Comparison of ENCODE assay signal across 1 cellular context in genomic region chr2:237704476-237705224, GRCh38.
TF ChIP-seq lines count a peak whose summit lies in the region.

No MANE protein-coding gene starts in this region.

TF ChIP-seq in HepG2, 621 proteins besides CTCF, POLR2A, EP300 and RAD21 (continued from another document):
- TF ChIP-seq ZBTB2 (CRISPR knock-in tag; IDR thresholded peaks at IDR 0.05; ENCODE audit: low read depth) = no peak
- TF ChIP-seq TGIF2 (CRISPR knock-in tag; IDR thresholded peaks at IDR 0.05) = no peak
- TF ChIP-seq ZNF607 (CRISPR knock-in tag; IDR thresholded peaks at IDR 0.05; ENCODE audit: borderline replicate concordance) = no peak
- TF ChIP-seq, protein P1, sequence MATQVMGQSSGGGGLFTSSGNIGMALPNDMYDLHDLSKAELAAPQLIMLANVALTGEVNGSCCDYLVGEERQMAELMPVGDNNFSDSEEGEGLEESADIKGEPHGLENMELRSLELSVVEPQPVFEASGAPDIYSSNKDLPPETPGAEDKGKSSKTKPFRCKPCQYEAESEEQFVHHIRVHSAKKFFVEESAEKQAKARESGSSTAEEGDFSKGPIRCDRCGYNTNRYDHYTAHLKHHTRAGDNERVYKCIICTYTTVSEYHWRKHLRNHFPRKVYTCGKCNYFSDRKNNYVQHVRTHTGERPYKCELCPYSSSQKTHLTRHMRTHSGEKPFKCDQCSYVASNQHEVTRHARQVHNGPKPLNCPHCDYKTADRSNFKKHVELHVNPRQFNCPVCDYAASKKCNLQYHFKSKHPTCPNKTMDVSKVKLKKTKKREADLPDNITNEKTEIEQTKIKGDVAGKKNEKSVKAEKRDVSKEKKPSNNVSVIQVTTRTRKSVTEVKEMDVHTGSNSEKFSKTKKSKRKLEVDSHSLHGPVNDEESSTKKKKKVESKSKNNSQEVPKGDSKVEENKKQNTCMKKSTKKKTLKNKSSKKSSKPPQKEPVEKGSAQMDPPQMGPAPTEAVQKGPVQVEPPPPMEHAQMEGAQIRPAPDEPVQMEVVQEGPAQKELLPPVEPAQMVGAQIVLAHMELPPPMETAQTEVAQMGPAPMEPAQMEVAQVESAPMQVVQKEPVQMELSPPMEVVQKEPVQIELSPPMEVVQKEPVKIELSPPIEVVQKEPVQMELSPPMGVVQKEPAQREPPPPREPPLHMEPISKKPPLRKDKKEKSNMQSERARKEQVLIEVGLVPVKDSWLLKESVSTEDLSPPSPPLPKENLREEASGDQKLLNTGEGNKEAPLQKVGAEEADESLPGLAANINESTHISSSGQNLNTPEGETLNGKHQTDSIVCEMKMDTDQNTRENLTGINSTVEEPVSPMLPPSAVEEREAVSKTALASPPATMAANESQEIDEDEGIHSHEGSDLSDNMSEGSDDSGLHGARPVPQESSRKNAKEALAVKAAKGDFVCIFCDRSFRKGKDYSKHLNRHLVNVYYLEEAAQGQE (IDR thresholded peaks at IDR 0.05; ENCODE audit: borderline replicate concordance in 1 of 2, low read depth in 1 of 2, low read length in 2 of 2) = no peak
- TF ChIP-seq EZH2 (conservative IDR thresholded peaks at IDR 0.05; ENCODE audit: low read depth, low read length) = no peak
- TF ChIP-seq ZNF7 (CRISPR knock-in tag; IDR thresholded peaks at IDR 0.05) = no peak
- no peak for TF ChIP-seq POLR2AphosphoS2 (IDR thresholded peaks at IDR 0.05; ENCODE audit: low read depth, low read length)
- TF ChIP-seq, protein P2, sequence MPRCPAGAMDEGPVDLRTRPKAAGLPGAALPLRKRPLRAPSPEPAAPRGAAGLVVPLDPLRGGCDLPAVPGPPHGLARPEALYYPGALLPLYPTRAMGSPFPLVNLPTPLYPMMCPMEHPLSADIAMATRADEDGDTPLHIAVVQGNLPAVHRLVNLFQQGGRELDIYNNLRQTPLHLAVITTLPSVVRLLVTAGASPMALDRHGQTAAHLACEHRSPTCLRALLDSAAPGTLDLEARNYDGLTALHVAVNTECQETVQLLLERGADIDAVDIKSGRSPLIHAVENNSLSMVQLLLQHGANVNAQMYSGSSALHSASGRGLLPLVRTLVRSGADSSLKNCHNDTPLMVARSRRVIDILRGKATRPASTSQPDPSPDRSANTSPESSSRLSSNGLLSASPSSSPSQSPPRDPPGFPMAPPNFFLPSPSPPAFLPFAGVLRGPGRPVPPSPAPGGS (CRISPR knock-in tag; IDR thresholded peaks at IDR 0.05) = no peak
- TF ChIP-seq NFAT5 (CRISPR knock-in tag; IDR thresholded peaks at IDR 0.05) = no peak
